27 cellular contexts compared by ENCODE assay signal in the genomic region with DNA sequence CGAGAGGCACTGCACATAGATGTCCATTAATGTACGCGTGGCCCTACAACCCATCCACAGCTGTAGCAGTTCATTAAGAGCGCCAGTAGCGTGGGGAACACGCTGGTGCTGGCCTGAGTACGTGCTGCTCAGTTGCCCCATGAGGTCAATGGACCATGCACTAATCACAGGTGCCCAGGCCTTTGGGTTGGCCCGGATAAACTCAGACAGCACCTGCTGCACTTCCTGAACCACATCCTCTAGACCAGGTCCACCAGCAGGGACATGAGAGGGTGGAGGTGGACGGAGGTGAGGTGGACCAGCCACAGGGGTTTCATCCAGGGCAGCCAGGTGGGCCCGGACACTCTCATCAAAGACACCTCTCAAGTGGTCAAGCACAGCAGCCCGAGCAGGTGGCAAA.
"Had no signal": no experiment of that assay in that cellular context is flagged by ENCODE, and none has a peak within 500 bp of the region (broad histone marks: within the 10 kb centered on the region; RNA-seq: fewer than 3 reads in every experiment).

No MANE protein-coding gene starts in this region.

- H3K27me3 ChIP-seq: brain microvascular endothelial cell, cardiac muscle cell, MG63 had no signal

- H3K4me3 Mint-ChIP-seq: activated CD4-positive, alpha-beta memory T cell treated with anti-CD3 and anti-CD28 coated beads for 36 hours; activated CD4-positive, alpha-beta T cell treated with anti-CD3 and anti-CD28 coated beads, Interleukin-2, amount 10 ng/mL, durations not matched to agents 7 days and 5 days; activated naive CD4-positive, alpha-beta T cell treated with anti-CD3 and anti-CD28 coated beads, Interleukin-2, amount 50 U/mL, for 24 hours; activated T-helper 1 cell treated with anti-CD3 and anti-CD28 coated beads, Interleukin-12 subunit alpha, Interleukin-12 subunit beta, Interleukin-2, Interleukin-4 antibody, amounts not matched to agents 30 ng/mL and 10 ng/mL and 1 ng/mL, durations not matched to agents 14 hours and 24 hours and 36 hours had no signal

- H2AFZ ChIP-seq: PC-9 had no signal

- DNase-seq: activated CD4-positive, alpha-beta memory T cell treated with anti-CD3 and anti-CD28 coated beads for 36 hours; activated CD4-positive, alpha-beta T cell treated with anti-CD3 and anti-CD28 coated beads, Interleukin-2, amount 10 ng/mL, durations not matched to agents 7 days and 5 days; activated CD4-positive, CD25-positive, alpha-beta regulatory T cell; activated CD8-positive, alpha-beta memory T cell treated with anti-CD3 and anti-CD28 coated beads for 24 hours; activated effector memory CD4-positive, alpha-beta T cell treated with Interleukin-2 at 50 U/mL for 16 hours; activated naive CD4-positive, alpha-beta T cell; activated T-cell treated with anti-CD3 and anti-CD28 coated beads, Interleukin-2, amount 50 U/mL, for 1 hour; amygdala; brain microvascular endothelial cell; MG63; MV-4-11; NCI-H1105; NCI-H1436 treated with DMSO at 0.1 percent for 48 hours; NCI-H187; NCI-H2081; NCI-H510A treated with DMSO at 0.1 percent for 48 hours; NCI-H69; NK-92 treated with Interleukin-12 subunit alpha and Interleukin-12 subunit beta, amount 100 ng/mL, for 24 hours; PC-9; SIG-M5; T-helper 2 cell; T1000 had no signal

- H3K27ac ChIP-seq: brain microvascular endothelial cell, cardiac muscle cell, KMS-11, PC-9 had no signal

- H3K4me2 ChIP-seq: KMS-11, PC-9 had no signal

- FAIRE-seq: TTC549 had no signal

- H3K9me3 ChIP-seq: MG63 had no signal

- H3K4me3 ChIP-seq: cardiac muscle cell, MG63, PC-9 had no signal

- H3K27ac Mint-ChIP-seq: activated CD4-positive, alpha-beta memory T cell treated with anti-CD3 and anti-CD28 coated beads for 36 hours; activated naive CD4-positive, alpha-beta T cell treated with anti-CD3 and anti-CD28 coated beads, Interleukin-2, amount 50 U/mL, for 24 hours; activated T-helper 1 cell treated with anti-CD3 and anti-CD28 coated beads, Interleukin-12 subunit alpha, Interleukin-12 subunit beta, Interleukin-2, Interleukin-4 antibody, amounts not matched to agents 30 ng/mL and 10 ng/mL and 1 ng/mL, durations not matched to agents 14 hours and 24 hours and 36 hours had no signal

- H3K9me3 Mint-ChIP-seq: activated CD4-positive, alpha-beta memory T cell treated with anti-CD3 and anti-CD28 coated beads for 36 hours; activated CD4-positive, alpha-beta T cell treated with anti-CD3 and anti-CD28 coated beads, Interleukin-2, amount 10 ng/mL, durations not matched to agents 7 days and 5 days; activated naive CD4-positive, alpha-beta T cell treated with anti-CD3 and anti-CD28 coated beads, Interleukin-2, amount 50 U/mL, for 24 hours; activated T-helper 1 cell treated with anti-CD3 and anti-CD28 coated beads, Interleukin-12 subunit alpha, Interleukin-12 subunit beta, Interleukin-2, Interleukin-4 antibody, amounts not matched to agents 30 ng/mL and 10 ng/mL and 1 ng/mL, durations not matched to agents 14 hours and 24 hours and 36 hours had no signal

- H3K9ac ChIP-seq: KMS-11 had no signal

- H3K27me3 Mint-ChIP-seq: activated CD4-positive, alpha-beta memory T cell treated with anti-CD3 and anti-CD28 coated beads for 36 hours; activated CD4-positive, alpha-beta T cell treated with anti-CD3 and anti-CD28 coated beads, Interleukin-2, amount 10 ng/mL, durations not matched to agents 7 days and 5 days; activated naive CD4-positive, alpha-beta T cell treated with anti-CD3 and anti-CD28 coated beads, Interleukin-2, amount 50 U/mL, for 24 hours had no signal
